ENCODE assay signal across 1 cellular context in genomic region chr17:12512712-12513355, GRCh38.
A peak's percentile ranks its signal among the peaks of the same experiment; 100 is the strongest.
TF ChIP-seq lines count a peak whose summit lies in the region.

No MANE protein-coding gene starts in this region.

TF ChIP-seq in IMR-90, 13 proteins besides CTCF, POLR2A, EP300 and RAD21:
- TF ChIP-seq CEBPB (IDR thresholded peaks at IDR 0.05; ENCODE audit: low read depth, low read length) (peak; percentile 36; the same call in 1 of the 2 replicates), SMC3 (IDR thresholded peaks at IDR 0.05; ENCODE audit: low read depth, low read length) (no peak), MAFK (IDR thresholded peaks at IDR 0.05; ENCODE audit: low read depth, low read length) (no peak), MAZ (IDR thresholded peaks at IDR 0.05; ENCODE audit: borderline replicate concordance, low read depth, low read length) (no peak), FOS (IDR thresholded peaks at IDR 0.05; ENCODE audit: low read depth, low read length) (peak; percentile 60), BHLHE40 (IDR thresholded peaks at IDR 0.05; ENCODE audit: low read depth, low read length) (peak; percentile 15; the same call in 1 of the 2 replicates)
